In genomic region chr10:68095176-68095575, GRCh38 we compare ENCODE assay signal across 15 cellular contexts. TPM values are rescaled to one million over a fixed set of nuclear protein-coding genes. Genes with fewer than 3 reads are reported as not detected.
DNase-seq lines count a peak whose midpoint lies in the region; ATAC-seq and TF ChIP-seq lines count a peak whose summit lies in the region.
"Had no signal": no experiment of that assay in that cellular context is flagged by ENCODE, and none has a peak within 500 bp of the region (broad histone marks: within the 10 kb centered on the region; RNA-seq: fewer than 3 reads in every experiment).

No MANE protein-coding gene starts in this region.

- no peak overlapping the region for H2AFZ ChIP-seq in GM23248
- H2AFZ ChIP-seq in fibroblast of lung (ENCODE audit: low read length): no peak overlapping the region

- no peak overlapping the region for H3K4me3 Mint-ChIP-seq in stimulated activated effector memory CD8-positive, alpha-beta T cell treated with anti-CD3 and anti-CD28 coated beads, Interleukin-12 subunit alpha, Interleukin-12 subunit beta, amount 100 ng/mL, for 72 hours
- H3K4me3 Mint-ChIP-seq: activated naive CD8-positive, alpha-beta T cell treated with anti-CD3 and anti-CD28 coated beads, Interleukin-2, amount 50 U/mL, for 24 hours; dendritic cell treated with granulocyte-macrophage colony-stimulating factor and Interleukin-4, amounts not matched to agents 40 ng/mL and 50 ng/mL, for 4 days had no signal

- in situ Hi-C loops in GM23248 (cut with MboI): no loop called here

- H3K4me1 Mint-ChIP-seq in stimulated activated effector memory CD8-positive, alpha-beta T cell treated with anti-CD3 and anti-CD28 coated beads, Interleukin-12 subunit alpha, Interleukin-12 subunit beta, amount 100 ng/mL, for 72 hours: peaks cover 2% of the 10 kb centered on the region
- H3K4me1 Mint-ChIP-seq: activated naive CD8-positive, alpha-beta T cell treated with anti-CD3 and anti-CD28 coated beads, Interleukin-2, amount 50 U/mL, for 24 hours had no signal

- peaks cover 62% of the 10 kb centered on the region for H3F3A ChIP-seq in GM23248 (ENCODE audit: insufficient read depth)

- no peaks in the 10 kb centered on the region for H3K9me3 ChIP-seq in GM23248 (ENCODE audit: low read depth)
- no peaks in the 10 kb centered on the region for H3K9me3 ChIP-seq in SJSA1 (replicated peaks)
- H3K9me3 ChIP-seq in fibroblast of lung (ENCODE audit: control insufficient read depth, insufficient read depth, low read depth, low read length): no peaks in the 10 kb centered on the region
- H3K9me3 ChIP-seq: testis had no signal

- no peak for ATAC-seq in stimulated activated effector memory CD8-positive, alpha-beta T cell treated with anti-CD3 and anti-CD28 coated beads, Interleukin-12 subunit alpha, Interleukin-12 subunit beta, amount 100 ng/mL, for 72 hours
- ATAC-seq in HG03571 (IDR thresholded peaks at IDR 0.05; ENCODE audit: unreplicated experiment): no peak
- ATAC-seq: activated naive CD8-positive, alpha-beta T cell treated with anti-CD3 and anti-CD28 coated beads, Interleukin-2, amount 50 U/mL, for 24 hours; left ventricle myocardium superior had no signal

- H3K36me3 ChIP-seq in GM23248 (ENCODE audit: low read depth): no peaks in the 10 kb centered on the region
- no peaks in the 10 kb centered on the region for H3K36me3 ChIP-seq in SJSA1
- no peaks in the 10 kb centered on the region for H3K36me3 ChIP-seq in fibroblast of lung (ENCODE audit: control insufficient read depth, insufficient read depth, low read length)

- H3K4me2 ChIP-seq in GM23248 (ENCODE audit: unreplicated experiment) (peak overlapping the region; percentile 30), fibroblast of lung (ENCODE audit: extremely low read depth, insufficient read depth, low read length) (peak overlapping the region; percentile 13)

- peak overlapping the region; percentile 68 for H3K27ac ChIP-seq in GM23248
- peak overlapping the region; percentile 91 for H3K27ac ChIP-seq in SJSA1
- H3K27ac ChIP-seq in fibroblast of lung (ENCODE audit: insufficient read depth, low read length): peak overlapping the region; percentile 80
- H3K27ac ChIP-seq: HL-60, testis had no signal

- H3K79me2 ChIP-seq in GM23248 (ENCODE audit: insufficient read depth): 0 out of 2 replicates have a peak, but pooled peaks cover 6% of the 10 kb centered on the region
- no peaks in the 10 kb centered on the region for H3K79me2 ChIP-seq in fibroblast of lung (ENCODE audit: control insufficient read depth, insufficient read depth, low read length)

- peak overlapping the region; percentile 63 for H3K27ac Mint-ChIP-seq in stimulated activated effector memory CD8-positive, alpha-beta T cell treated with anti-CD3 and anti-CD28 coated beads, Interleukin-12 subunit alpha, Interleukin-12 subunit beta, amount 100 ng/mL, for 72 hours
- H3K27ac Mint-ChIP-seq: activated naive CD8-positive, alpha-beta T cell treated with anti-CD3 and anti-CD28 coated beads, Interleukin-2, amount 50 U/mL, for 24 hours; dendritic cell treated with granulocyte-macrophage colony-stimulating factor and Interleukin-4, amounts not matched to agents 40 ng/mL and 50 ng/mL, for 4 days had no signal

- H3K9me3 Mint-ChIP-seq in stimulated activated effector memory CD8-positive, alpha-beta T cell treated with anti-CD3 and anti-CD28 coated beads, Interleukin-12 subunit alpha, Interleukin-12 subunit beta, amount 100 ng/mL, for 72 hours: no peaks in the 10 kb centered on the region
- H3K9me3 Mint-ChIP-seq: activated naive CD8-positive, alpha-beta T cell treated with anti-CD3 and anti-CD28 coated beads, Interleukin-2, amount 50 U/mL, for 24 hours; dendritic cell treated with granulocyte-macrophage colony-stimulating factor and Interleukin-4, amounts not matched to agents 40 ng/mL and 50 ng/mL, for 4 days had no signal

- peak overlapping the region; percentile 43 for H3K4me3 ChIP-seq in GM23248
- H3K4me3 ChIP-seq in SJSA1: peak overlapping the region; percentile 23
- no peak overlapping the region for H3K4me3 ChIP-seq in fibroblast of lung (replicated peaks in 1 of 4; ENCODE audit: control extremely low read depth in 1 of 4, insufficient read depth in 1 of 4, low read depth in 3 of 4, low read length in 4 of 4)
- H3K4me3 ChIP-seq: testis had no signal

- H3K36me3 Mint-ChIP-seq in stimulated activated effector memory CD8-positive, alpha-beta T cell treated with anti-CD3 and anti-CD28 coated beads, Interleukin-12 subunit alpha, Interleukin-12 subunit beta, amount 100 ng/mL, for 72 hours: no peaks in the 10 kb centered on the region

- H3K27me3 ChIP-seq in GM23248 (replicated peaks; ENCODE audit: insufficient read depth): no peaks in the 10 kb centered on the region
- no peaks in the 10 kb centered on the region for H3K27me3 ChIP-seq in SJSA1 (replicated peaks)
- H3K27me3 ChIP-seq in fibroblast of lung (ENCODE audit: control insufficient read depth, insufficient read depth, low read length): no peaks in the 10 kb centered on the region
- H3K27me3 ChIP-seq: testis had no signal

- H4K20me1 ChIP-seq in GM23248 (ENCODE audit: insufficient read depth): no peaks in the 10 kb centered on the region
- no peaks in the 10 kb centered on the region for H4K20me1 ChIP-seq in fibroblast of lung (ENCODE audit: control insufficient read depth, extremely low read depth, insufficient read depth, low read length)

- WGBS in GM23248 (ENCODE audit: low coverage in 1 of 2, low lambda C conversion rate in 2 of 2, missing lambda C conversion rate in 2 of 2), 2 experiments: 0% methylated on average over 2 of the region's 2 CpGs

- no peaks in the 10 kb centered on the region for H3K9me2 ChIP-seq in GM23248 (ENCODE audit: insufficient read depth)

- no peak for TF ChIP-seq CTCF in fibroblast of lung (conservative IDR thresholded peaks at IDR 0.05 in 1 of 2, IDR thresholded peaks at IDR 0.05 in 1 of 2; ENCODE audit: low read depth in 1 of 2, low read length in 2 of 2)

- H3K9ac ChIP-seq in GM23248: peak overlapping the region; percentile 12
- no peak overlapping the region for H3K9ac ChIP-seq in fibroblast of lung (ENCODE audit: insufficient read depth, low read length)

- H3K4me1 ChIP-seq in GM23248 (ENCODE audit: insufficient read depth): peaks cover 76% of the 10 kb centered on the region
- peaks cover 68% of the 10 kb centered on the region for H3K4me1 ChIP-seq in SJSA1 (replicated peaks)
- H3K4me1 ChIP-seq in fibroblast of lung (ENCODE audit: control insufficient read depth, extremely low read depth, insufficient read depth, low read length): peaks cover 19% of the 10 kb centered on the region
- H3K4me1 ChIP-seq: testis had no signal

- DNase-seq in GM23248 (peak; percentile 81), SJSA1 (ENCODE audit: low read depth in 1 of 2, low spot score in 2 of 2) (peak; percentile 64 to 71), fibroblast of lung (ENCODE audit: low read depth in 2 of 2) (peak in 1 of 2 donors; percentile 89), NCI-H510A (lab: John Stamatoyannopoulos, UW) (no peak), hypothalamus (lab: John Stamatoyannopoulos, UW) (no peak)
- no peak for DNase-seq in stimulated activated effector memory CD8-positive, alpha-beta T cell treated with anti-CD3 and anti-CD28 coated beads, Interleukin-12 subunit alpha, Interleukin-12 subunit beta, amount 100 ng/mL, for 72 hours (ENCODE audit: low spot score in 2 of 2)
- DNase-seq: activated naive CD8-positive, alpha-beta T cell treated with anti-CD3 and anti-CD28 coated beads, Interleukin-2, amount 50 U/mL, for 24 hours; glutamatergic neuron; left ventricle myocardium superior; NCI-H2107; small intestine; testis had no signal

RNA-seq across cellular contexts. Expression of gene MYPN, which starts 14.1 kb away (rescaled TPM):
- total RNA-seq in GM23248 (2014; rRNA removed; shearing (Covaris generic)): 14.5 and 20.0 TPM in 2 replicates
- polyA plus RNA-seq in GM23248 (2016; fragmentation: Nextera tagmentation; extraction: Ambion mirVana) (8.8 and 9.2 TPM in 2 replicates), fibroblast of lung (0.77 and 1.9 TPM in 2 replicates)
- total RNA-seq in SJSA1 (2014; rRNA removed; shearing (Covaris generic)): under 0.01 and 0.39 TPM in 2 replicates
- under 0.01 and 1.2 TPM in 2 replicates for total RNA-seq in fibroblast of lung
- 0.68 and 1.6 TPM in 2 replicates for polyA plus RNA-seq in fibroblast of lung (2012)
- polyA minus RNA-seq in fibroblast of lung (ENCODE audit: low replicate concordance): 0.90 and 2.8 TPM in 2 replicates

RNA-seq across cellular contexts. Expression of gene HERC4, which starts 20.1 kb away (rescaled TPM):
- total RNA-seq in GM23248 (2014; rRNA removed; shearing (Covaris generic)): 228 and 289 TPM in 2 replicates
- polyA plus RNA-seq in GM23248 (2016; fragmentation: Nextera tagmentation; extraction: Ambion mirVana): 116 and 127 TPM in 2 replicates
- total RNA-seq in SJSA1 (2014; rRNA removed; shearing (Covaris generic)): 26.3 and 42.0 TPM in 2 replicates
- 77.0 and 140 TPM in 2 replicates for total RNA-seq in fibroblast of lung
- polyA plus RNA-seq in fibroblast of lung: 53.1 and 93.3 TPM in 2 replicates
- polyA plus RNA-seq in fibroblast of lung (2012): 38.3 and 80.7 TPM in 2 replicates
- polyA minus RNA-seq in fibroblast of lung (ENCODE audit: low replicate concordance): 11.4 and 13.9 TPM in 2 replicates

Comparison
In these comparisons a context has a peak if more than half of its experiments do, and no peak if none do; other contexts are left out.
1. DNase-seq: peak in GM23248 (single experiment) and SJSA1 (2 of 2); none in stimulated activated effector memory CD8-positive, alpha-beta T cell treated with anti-CD3 and anti-CD28 coated beads, Interleukin-12 subunit alpha, Interleukin-12 subunit beta, amount 100 ng/mL, for 72 hours (0 of 2), NCI-H510A (single experiment) and hypothalamus (0 of 51).
2. H3K4me3 ChIP-seq: peak in GM23248 (single experiment) and SJSA1 (single experiment); none in fibroblast of lung (0 of 4).
3. Peak in every context shown above with its lines, with median percentiles within 50 percentile points of each other: H3K27ac ChIP-seq.